ENCODE assay signal across 1 cellular context in the genomic region with DNA sequence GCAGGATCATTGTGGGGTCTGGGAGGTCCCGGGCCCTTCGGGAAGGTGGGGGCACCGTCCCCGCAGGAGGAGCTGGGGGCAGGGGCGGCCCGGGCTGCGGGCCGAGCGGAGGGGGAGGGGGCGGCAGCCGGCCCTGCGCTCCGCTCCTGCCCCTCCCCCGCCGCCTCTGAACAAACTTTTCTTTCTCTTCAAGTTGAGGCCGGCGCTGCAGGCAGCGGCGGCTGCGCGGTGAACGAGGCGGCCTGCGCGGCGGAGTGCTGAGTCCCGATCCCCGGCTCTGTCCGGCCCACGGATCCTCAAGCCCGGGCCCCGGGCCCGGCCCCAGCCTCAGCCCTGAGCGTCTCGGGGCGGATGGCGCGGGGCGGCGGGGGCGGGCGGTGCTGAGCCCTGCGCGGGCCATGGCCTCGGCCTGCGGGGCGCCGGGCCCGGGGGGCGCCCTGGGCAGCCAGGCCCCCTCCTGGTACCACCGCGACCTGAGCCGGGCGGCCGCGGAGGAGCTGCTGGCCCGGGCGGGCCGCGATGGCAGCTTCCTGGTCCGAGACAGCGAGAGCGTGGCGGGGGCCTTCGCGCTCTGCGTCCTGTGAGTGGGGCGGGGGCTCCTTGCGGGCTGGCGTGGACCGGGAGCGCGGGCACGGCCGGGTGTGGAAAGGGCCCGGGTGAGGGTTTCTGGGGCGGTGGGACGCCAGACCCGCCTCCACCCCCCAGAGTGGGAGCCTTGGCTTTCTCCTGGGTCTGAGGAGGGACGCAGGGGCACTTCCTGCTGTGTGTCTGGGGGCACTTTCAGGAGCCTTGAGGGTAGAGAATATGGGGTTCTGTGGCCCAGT.
TF ChIP-seq lines count a peak whose summit lies in the region.

A gene with protein sequence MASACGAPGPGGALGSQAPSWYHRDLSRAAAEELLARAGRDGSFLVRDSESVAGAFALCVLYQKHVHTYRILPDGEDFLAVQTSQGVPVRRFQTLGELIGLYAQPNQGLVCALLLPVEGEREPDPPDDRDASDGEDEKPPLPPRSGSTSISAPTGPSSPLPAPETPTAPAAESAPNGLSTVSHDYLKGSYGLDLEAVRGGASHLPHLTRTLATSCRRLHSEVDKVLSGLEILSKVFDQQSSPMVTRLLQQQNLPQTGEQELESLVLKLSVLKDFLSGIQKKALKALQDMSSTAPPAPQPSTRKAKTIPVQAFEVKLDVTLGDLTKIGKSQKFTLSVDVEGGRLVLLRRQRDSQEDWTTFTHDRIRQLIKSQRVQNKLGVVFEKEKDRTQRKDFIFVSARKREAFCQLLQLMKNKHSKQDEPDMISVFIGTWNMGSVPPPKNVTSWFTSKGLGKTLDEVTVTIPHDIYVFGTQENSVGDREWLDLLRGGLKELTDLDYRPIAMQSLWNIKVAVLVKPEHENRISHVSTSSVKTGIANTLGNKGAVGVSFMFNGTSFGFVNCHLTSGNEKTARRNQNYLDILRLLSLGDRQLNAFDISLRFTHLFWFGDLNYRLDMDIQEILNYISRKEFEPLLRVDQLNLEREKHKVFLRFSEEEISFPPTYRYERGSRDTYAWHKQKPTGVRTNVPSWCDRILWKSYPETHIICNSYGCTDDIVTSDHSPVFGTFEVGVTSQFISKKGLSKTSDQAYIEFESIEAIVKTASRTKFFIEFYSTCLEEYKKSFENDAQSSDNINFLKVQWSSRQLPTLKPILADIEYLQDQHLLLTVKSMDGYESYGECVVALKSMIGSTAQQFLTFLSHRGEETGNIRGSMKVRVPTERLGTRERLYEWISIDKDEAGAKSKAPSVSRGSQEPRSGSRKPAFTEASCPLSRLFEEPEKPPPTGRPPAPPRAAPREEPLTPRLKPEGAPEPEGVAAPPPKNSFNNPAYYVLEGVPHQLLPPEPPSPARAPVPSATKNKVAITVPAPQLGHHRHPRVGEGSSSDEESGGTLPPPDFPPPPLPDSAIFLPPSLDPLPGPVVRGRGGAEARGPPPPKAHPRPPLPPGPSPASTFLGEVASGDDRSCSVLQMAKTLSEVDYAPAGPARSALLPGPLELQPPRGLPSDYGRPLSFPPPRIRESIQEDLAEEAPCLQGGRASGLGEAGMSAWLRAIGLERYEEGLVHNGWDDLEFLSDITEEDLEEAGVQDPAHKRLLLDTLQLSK (plus strand): TSS at position 181 of the 824 bp plus-strand sequence. CDS start 218 bp downstream, at position 399.

TF ChIP-seq in GM12878, 131 proteins besides CTCF, POLR2A, EP300 and RAD21 (continued from another document and continues in another):
- TF ChIP-seq SRF (IDR thresholded peaks at IDR 0.05; ENCODE audit: low read depth in 2 of 2, low read length in 2 of 2) (no peak), NFXL1 (IDR thresholded peaks at IDR 0.05; ENCODE audit: borderline replicate concordance) (no peak), POLR2AphosphoS2 (IDR thresholded peaks at IDR 0.05; ENCODE audit: low read depth, low read length) (no peak), HDAC6 (IDR thresholded peaks at IDR 0.05; ENCODE audit: unreplicated experiment) (no peak), HCFC1 (IDR thresholded peaks at IDR 0.05; ENCODE audit: low read length) (no peak), MXI1 (IDR thresholded peaks at IDR 0.05; ENCODE audit: low read depth, low read length) (no peak), ELK1 (IDR thresholded peaks at IDR 0.05; ENCODE audit: low read depth, low read length) (no peak), RAD51 (IDR thresholded peaks at IDR 0.05) (no peak), SMARCA5 (IDR thresholded peaks at IDR 0.05) (no peak), BACH1 (IDR thresholded peaks at IDR 0.05; ENCODE audit: borderline replicate concordance) (no peak), ZNF207 (IDR thresholded peaks at IDR 0.05; ENCODE audit: borderline replicate concordance) (no peak), EED (IDR thresholded peaks at IDR 0.05; ENCODE audit: low read depth) (no peak), RFX5 (IDR thresholded peaks at IDR 0.05; ENCODE audit: low read depth, low read length) (no peak), PAX8 (IDR thresholded peaks at IDR 0.05) (no peak), GABPA (IDR thresholded peaks at IDR 0.05; ENCODE audit: low read depth) (no peak), NKRF (conservative IDR thresholded peaks at IDR 0.05) (0 out of 2 replicates have a peak, but pooled peaks have one; percentile 41), EGR1 (IDR thresholded peaks at IDR 0.05; ENCODE audit: borderline replicate concordance in 1 of 2, low read depth in 2 of 2, low read length in 2 of 2) (peak in 1 of 2 experiments; percentile 17; a peak in 1 of 3 replicates), CHD4 (IDR thresholded peaks at IDR 0.05) (no peak), SMAD1 (IDR thresholded peaks at IDR 0.05; ENCODE audit: low read depth, partially characterized antibody) (no peak), SREBF2 (IDR thresholded peaks at IDR 0.05; ENCODE audit: low read length) (no peak), BHLHE40 (IDR thresholded peaks at IDR 0.05; ENCODE audit: borderline replicate concordance in 1 of 2, low read depth in 2 of 2, low read length in 1 of 2) (0 out of 4 replicates have a peak, but pooled peaks of 1 of the 2 experiments have one; percentile 23), SUPT20H (IDR thresholded peaks at IDR 0.05; ENCODE audit: borderline replicate concordance, control insufficient read depth, low read depth, low read length) (no peak), BRCA1 (IDR thresholded peaks at IDR 0.05; ENCODE audit: low read depth, low read length) (no peak), LARP7 (IDR thresholded peaks at IDR 0.05) (0 out of 2 replicates have a peak, but pooled peaks have one; percentile 63), FOXM1 (IDR thresholded peaks at IDR 0.05; ENCODE audit: low read depth, low read length) (no peak)
- TF ChIP-seq, protein P1, sequence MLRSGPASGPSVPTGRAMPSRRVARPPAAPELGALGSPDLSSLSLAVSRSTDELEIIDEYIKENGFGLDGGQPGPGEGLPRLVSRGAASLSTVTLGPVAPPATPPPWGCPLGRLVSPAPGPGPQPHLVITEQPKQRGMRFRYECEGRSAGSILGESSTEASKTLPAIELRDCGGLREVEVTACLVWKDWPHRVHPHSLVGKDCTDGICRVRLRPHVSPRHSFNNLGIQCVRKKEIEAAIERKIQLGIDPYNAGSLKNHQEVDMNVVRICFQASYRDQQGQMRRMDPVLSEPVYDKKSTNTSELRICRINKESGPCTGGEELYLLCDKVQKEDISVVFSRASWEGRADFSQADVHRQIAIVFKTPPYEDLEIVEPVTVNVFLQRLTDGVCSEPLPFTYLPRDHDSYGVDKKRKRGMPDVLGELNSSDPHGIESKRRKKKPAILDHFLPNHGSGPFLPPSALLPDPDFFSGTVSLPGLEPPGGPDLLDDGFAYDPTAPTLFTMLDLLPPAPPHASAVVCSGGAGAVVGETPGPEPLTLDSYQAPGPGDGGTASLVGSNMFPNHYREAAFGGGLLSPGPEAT (IDR thresholded peaks at IDR 0.05; ENCODE audit: low read depth), result no peak
- TF ChIP-seq, protein P2, sequence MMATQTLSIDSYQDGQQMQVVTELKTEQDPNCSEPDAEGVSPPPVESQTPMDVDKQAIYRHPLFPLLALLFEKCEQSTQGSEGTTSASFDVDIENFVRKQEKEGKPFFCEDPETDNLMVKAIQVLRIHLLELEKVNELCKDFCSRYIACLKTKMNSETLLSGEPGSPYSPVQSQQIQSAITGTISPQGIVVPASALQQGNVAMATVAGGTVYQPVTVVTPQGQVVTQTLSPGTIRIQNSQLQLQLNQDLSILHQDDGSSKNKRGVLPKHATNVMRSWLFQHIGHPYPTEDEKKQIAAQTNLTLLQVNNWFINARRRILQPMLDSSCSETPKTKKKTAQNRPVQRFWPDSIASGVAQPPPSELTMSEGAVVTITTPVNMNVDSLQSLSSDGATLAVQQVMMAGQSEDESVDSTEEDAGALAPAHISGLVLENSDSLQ (IDR thresholded peaks at IDR 0.05), result no peak
- TF ChIP-seq, protein P3, sequence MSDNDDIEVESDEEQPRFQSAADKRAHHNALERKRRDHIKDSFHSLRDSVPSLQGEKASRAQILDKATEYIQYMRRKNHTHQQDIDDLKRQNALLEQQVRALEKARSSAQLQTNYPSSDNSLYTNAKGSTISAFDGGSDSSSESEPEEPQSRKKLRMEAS (IDR thresholded peaks at IDR 0.05; ENCODE audit: low read depth, low read length), result no peak
- TF ChIP-seq, protein P4, sequence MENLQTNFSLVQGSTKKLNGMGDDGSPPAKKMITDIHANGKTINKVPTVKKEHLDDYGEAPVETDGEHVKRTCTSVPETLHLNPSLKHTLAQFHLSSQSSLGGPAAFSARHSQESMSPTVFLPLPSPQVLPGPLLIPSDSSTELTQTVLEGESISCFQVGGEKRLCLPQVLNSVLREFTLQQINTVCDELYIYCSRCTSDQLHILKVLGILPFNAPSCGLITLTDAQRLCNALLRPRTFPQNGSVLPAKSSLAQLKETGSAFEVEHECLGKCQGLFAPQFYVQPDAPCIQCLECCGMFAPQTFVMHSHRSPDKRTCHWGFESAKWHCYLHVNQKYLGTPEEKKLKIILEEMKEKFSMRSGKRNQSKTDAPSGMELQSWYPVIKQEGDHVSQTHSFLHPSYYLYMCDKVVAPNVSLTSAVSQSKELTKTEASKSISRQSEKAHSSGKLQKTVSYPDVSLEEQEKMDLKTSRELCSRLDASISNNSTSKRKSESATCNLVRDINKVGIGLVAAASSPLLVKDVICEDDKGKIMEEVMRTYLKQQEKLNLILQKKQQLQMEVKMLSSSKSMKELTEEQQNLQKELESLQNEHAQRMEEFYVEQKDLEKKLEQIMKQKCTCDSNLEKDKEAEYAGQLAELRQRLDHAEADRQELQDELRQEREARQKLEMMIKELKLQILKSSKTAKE (IDR thresholded peaks at IDR 0.05; ENCODE audit: low read depth, poor library complexity, severe bottlenecking), result no peak
- TF ChIP-seq, protein P5, sequence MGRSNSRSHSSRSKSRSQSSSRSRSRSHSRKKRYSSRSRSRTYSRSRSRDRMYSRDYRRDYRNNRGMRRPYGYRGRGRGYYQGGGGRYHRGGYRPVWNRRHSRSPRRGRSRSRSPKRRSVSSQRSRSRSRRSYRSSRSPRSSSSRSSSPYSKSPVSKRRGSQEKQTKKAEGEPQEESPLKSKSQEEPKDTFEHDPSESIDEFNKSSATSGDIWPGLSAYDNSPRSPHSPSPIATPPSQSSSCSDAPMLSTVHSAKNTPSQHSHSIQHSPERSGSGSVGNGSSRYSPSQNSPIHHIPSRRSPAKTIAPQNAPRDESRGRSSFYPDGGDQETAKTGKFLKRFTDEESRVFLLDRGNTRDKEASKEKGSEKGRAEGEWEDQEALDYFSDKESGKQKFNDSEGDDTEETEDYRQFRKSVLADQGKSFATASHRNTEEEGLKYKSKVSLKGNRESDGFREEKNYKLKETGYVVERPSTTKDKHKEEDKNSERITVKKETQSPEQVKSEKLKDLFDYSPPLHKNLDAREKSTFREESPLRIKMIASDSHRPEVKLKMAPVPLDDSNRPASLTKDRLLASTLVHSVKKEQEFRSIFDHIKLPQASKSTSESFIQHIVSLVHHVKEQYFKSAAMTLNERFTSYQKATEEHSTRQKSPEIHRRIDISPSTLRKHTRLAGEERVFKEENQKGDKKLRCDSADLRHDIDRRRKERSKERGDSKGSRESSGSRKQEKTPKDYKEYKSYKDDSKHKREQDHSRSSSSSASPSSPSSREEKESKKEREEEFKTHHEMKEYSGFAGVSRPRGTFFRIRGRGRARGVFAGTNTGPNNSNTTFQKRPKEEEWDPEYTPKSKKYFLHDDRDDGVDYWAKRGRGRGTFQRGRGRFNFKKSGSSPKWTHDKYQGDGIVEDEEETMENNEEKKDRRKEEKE (IDR thresholded peaks at IDR 0.05), result no peak
- TF ChIP-seq, protein P6, sequence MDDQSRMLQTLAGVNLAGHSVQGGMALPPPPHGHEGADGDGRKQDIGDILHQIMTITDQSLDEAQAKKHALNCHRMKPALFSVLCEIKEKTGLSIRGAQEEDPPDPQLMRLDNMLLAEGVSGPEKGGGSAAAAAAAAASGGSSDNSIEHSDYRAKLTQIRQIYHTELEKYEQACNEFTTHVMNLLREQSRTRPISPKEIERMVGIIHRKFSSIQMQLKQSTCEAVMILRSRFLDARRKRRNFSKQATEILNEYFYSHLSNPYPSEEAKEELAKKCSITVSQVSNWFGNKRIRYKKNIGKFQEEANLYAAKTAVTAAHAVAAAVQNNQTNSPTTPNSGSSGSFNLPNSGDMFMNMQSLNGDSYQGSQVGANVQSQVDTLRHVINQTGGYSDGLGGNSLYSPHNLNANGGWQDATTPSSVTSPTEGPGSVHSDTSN (IDR thresholded peaks at IDR 0.05; ENCODE audit: insufficient replicate concordance, low read depth, low read length), result no peak
- TF ChIP-seq, protein P7, sequence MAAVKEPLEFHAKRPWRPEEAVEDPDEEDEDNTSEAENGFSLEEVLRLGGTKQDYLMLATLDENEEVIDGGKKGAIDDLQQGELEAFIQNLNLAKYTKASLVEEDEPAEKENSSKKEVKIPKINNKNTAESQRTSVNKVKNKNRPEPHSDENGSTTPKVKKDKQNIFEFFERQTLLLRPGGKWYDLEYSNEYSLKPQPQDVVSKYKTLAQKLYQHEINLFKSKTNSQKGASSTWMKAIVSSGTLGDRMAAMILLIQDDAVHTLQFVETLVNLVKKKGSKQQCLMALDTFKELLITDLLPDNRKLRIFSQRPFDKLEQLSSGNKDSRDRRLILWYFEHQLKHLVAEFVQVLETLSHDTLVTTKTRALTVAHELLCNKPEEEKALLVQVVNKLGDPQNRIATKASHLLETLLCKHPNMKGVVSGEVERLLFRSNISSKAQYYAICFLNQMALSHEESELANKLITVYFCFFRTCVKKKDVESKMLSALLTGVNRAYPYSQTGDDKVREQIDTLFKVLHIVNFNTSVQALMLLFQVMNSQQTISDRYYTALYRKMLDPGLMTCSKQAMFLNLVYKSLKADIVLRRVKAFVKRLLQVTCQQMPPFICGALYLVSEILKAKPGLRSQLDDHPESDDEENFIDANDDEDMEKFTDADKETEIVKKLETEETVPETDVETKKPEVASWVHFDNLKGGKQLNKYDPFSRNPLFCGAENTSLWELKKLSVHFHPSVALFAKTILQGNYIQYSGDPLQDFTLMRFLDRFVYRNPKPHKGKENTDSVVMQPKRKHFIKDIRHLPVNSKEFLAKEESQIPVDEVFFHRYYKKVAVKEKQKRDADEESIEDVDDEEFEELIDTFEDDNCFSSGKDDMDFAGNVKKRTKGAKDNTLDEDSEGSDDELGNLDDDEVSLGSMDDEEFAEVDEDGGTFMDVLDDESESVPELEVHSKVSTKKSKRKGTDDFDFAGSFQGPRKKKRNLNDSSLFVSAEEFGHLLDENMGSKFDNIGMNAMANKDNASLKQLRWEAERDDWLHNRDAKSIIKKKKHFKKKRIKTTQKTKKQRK (IDR thresholded peaks at IDR 0.05; ENCODE audit: low read depth, low read length), result no peak
